Comparison of ENCODE assay signal across 12 cellular contexts in the genomic region with DNA sequence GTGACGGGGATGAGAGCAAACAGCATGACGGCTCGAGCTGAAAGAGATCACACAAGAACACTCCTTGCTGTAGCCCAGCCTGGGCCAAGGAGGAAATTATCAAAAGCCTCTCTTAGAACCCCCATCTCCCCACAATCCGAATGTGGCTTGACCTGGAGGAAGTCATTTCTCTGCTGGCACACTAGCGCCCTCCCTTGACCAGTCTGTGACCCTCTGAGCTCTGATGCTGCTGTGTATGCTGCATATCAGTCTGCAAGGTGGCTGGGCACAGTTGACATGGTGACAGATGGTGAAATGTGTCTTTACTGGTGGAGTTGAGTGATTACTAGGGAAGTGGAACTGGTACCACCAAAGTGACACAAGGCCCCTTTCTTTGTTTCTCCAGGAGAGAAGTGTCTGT. TPM values are rescaled to one million over a fixed set of nuclear protein-coding genes. Genes with fewer than 3 reads are reported as not detected.
DNase-seq lines count a peak whose midpoint lies in the region; ATAC-seq and TF ChIP-seq lines count a peak whose summit lies in the region.
"Had no signal": no experiment of that assay in that cellular context is flagged by ENCODE, and none has a peak within 500 bp of the region (broad histone marks: within the 10 kb centered on the region; RNA-seq: fewer than 3 reads in every experiment).

No MANE protein-coding gene starts in this region.

- H3K36me3 ChIP-seq in left ventricle myocardium inferior (no peaks in the 10 kb centered on the region), endodermal cell (ENCODE audit: control insufficient read depth, insufficient read depth, low read length) (no peaks in the 10 kb centered on the region)

- H3K9ac ChIP-seq in endodermal cell (ENCODE audit: extremely low read depth, low read length, poor library complexity, severe bottlenecking): no peak overlapping the region

- H3K36me3 Mint-ChIP-seq in endodermal cell (ENCODE audit: low read depth): no peaks in the 10 kb centered on the region
- H3K36me3 Mint-ChIP-seq in type B pancreatic cell: no peaks in the 10 kb centered on the region
- no peaks in the 10 kb centered on the region for H3K36me3 Mint-ChIP-seq in activated T-helper 2 cell treated with anti-CD3 and anti-CD28 coated beads, Interferon-gamma antibody, Interleukin-2, Interleukin-4, amounts not matched to agents 10 μg/mL and 5 μg/mL and 100 μg/mL, durations not matched to agents 14 hours and 24 hours and 36 hours (ENCODE audit: low read depth)

- H3K9me3 Mint-ChIP-seq in endodermal cell (no peaks in the 10 kb centered on the region), type B pancreatic cell (no peaks in the 10 kb centered on the region)
- no peaks in the 10 kb centered on the region for H3K9me3 Mint-ChIP-seq in activated T-helper 2 cell treated with anti-CD3 and anti-CD28 coated beads, Interferon-gamma antibody, Interleukin-2, Interleukin-4, amounts not matched to agents 10 μg/mL and 5 μg/mL and 100 μg/mL, durations not matched to agents 14 hours and 24 hours and 36 hours

- H3K27me3 Mint-ChIP-seq in endodermal cell (ENCODE audit: insufficient read depth) (peaks cover 44% of the 10 kb centered on the region), type B pancreatic cell (peaks cover 35% of the 10 kb centered on the region)
- H3K27me3 Mint-ChIP-seq in activated T-helper 2 cell treated with anti-CD3 and anti-CD28 coated beads, Interferon-gamma antibody, Interleukin-2, Interleukin-4, amounts not matched to agents 10 μg/mL and 5 μg/mL and 100 μg/mL, durations not matched to agents 14 hours and 24 hours and 36 hours (ENCODE audit: low read depth): peaks cover 26% of the 10 kb centered on the region

- H3K27ac Mint-ChIP-seq in endodermal cell (no peak overlapping the region), type B pancreatic cell (peak overlapping the region; percentile 55)
- no peak overlapping the region for H3K27ac Mint-ChIP-seq in activated T-helper 2 cell treated with anti-CD3 and anti-CD28 coated beads, Interferon-gamma antibody, Interleukin-2, Interleukin-4, amounts not matched to agents 10 μg/mL and 5 μg/mL and 100 μg/mL, durations not matched to agents 14 hours and 24 hours and 36 hours

- peak; percentile 29 for ATAC-seq in Right ventricle myocardium inferior

- WGBS in endodermal cell (ENCODE audit: insufficient coverage in 1 of 2, insufficient read length in 1 of 2), 2 experiments: 70 to 100% methylated on average over 1 to 5 of the region's 5 CpGs

- TF ChIP-seq CTCF in left ventricle myocardium inferior (IDR thresholded peaks at IDR 0.05; ENCODE audit: borderline replicate concordance) (no peak), endodermal cell (conservative IDR thresholded peaks at IDR 0.05) (peak; percentile 83), type B pancreatic cell (conservative IDR thresholded peaks at IDR 0.05) (peak; percentile 13)

- H3K9me3 ChIP-seq in left ventricle myocardium inferior (replicated peaks) (no peaks in the 10 kb centered on the region), endodermal cell (ENCODE audit: control insufficient read depth, low read length) (no peaks in the 10 kb centered on the region)

- H3K4me3 ChIP-seq in left ventricle myocardium inferior: no peak overlapping the region
- no peak overlapping the region for H3K4me3 ChIP-seq in endodermal cell (ENCODE audit: low read length)

- H3K4me1 ChIP-seq in left ventricle myocardium inferior (peaks cover 13% of the 10 kb centered on the region), endodermal cell (ENCODE audit: control insufficient read depth, insufficient read depth, low read length) (no peaks in the 10 kb centered on the region)

- DNase-seq in Right ventricle myocardium inferior (ENCODE audit: missing footprints) (no peak), left ventricle myocardium inferior (no peak), NAMALWA (ENCODE audit: low spot score) (peak; percentile 31), endodermal cell (peak; percentile 89), type B pancreatic cell (ENCODE audit: extremely low spot score, unreplicated experiment) (no peak), SHP77 (lab: John Stamatoyannopoulos, UW) (no peak), cerebellum (ENCODE audit: low spot score) (no peak)
- no peak for DNase-seq in activated T-helper 2 cell treated with anti-CD3 and anti-CD28 coated beads, Interferon-gamma antibody, Interleukin-2, Interleukin-4, amounts not matched to agents 10 μg/mL and 5 μg/mL and 100 μg/mL, durations not matched to agents 14 hours and 24 hours and 36 hours (ENCODE audit: low spot score)
- DNase-seq: CD4-positive, alpha-beta memory T cell; NCI-H1048; T-helper 2 cell had no signal

- H3K4me1 Mint-ChIP-seq in endodermal cell: peaks cover 7% of the 10 kb centered on the region
- H3K4me1 Mint-ChIP-seq in type B pancreatic cell (ENCODE audit: unreplicated experiment): peaks cover 6% of the 10 kb centered on the region
- no peaks in the 10 kb centered on the region for H3K4me1 Mint-ChIP-seq in activated T-helper 2 cell treated with anti-CD3 and anti-CD28 coated beads, Interferon-gamma antibody, Interleukin-2, Interleukin-4, amounts not matched to agents 10 μg/mL and 5 μg/mL and 100 μg/mL, durations not matched to agents 14 hours and 24 hours and 36 hours (ENCODE audit: low read depth)

- H3K27me3 ChIP-seq in left ventricle myocardium inferior (ENCODE audit: low read depth) (peaks cover 19% of the 10 kb centered on the region), endodermal cell (ENCODE audit: control insufficient read depth, insufficient read depth, low read length, poor library complexity, severe bottlenecking) (peaks cover 36% of the 10 kb centered on the region)

- H3K4me3 Mint-ChIP-seq in endodermal cell: no peak overlapping the region
- no peak overlapping the region for H3K4me3 Mint-ChIP-seq in type B pancreatic cell
- H3K4me3 Mint-ChIP-seq in activated T-helper 2 cell treated with anti-CD3 and anti-CD28 coated beads, Interferon-gamma antibody, Interleukin-2, Interleukin-4, amounts not matched to agents 10 μg/mL and 5 μg/mL and 100 μg/mL, durations not matched to agents 14 hours and 24 hours and 36 hours (ENCODE audit: low read depth): no peak overlapping the region
- H3K4me3 Mint-ChIP-seq: CD4-positive, alpha-beta memory T cell had no signal

- intact Hi-C loops in Right ventricle myocardium inferior (cut with DNase I): no loop called here
- intact Hi-C loops in left ventricle myocardium inferior (cut with micrococcal nuclease): no loop called here
- intact Hi-C loops in activated T-helper 2 cell treated with anti-CD3 and anti-CD28 coated beads, Interferon-gamma antibody, Interleukin-2, Interleukin-4, amounts not matched to agents 10 μg/mL and 5 μg/mL and 100 μg/mL, durations not matched to agents 14 hours and 24 hours and 36 hours (cut with micrococcal nuclease): no loop called here

- H3K27ac ChIP-seq in left ventricle myocardium inferior (replicated peaks) (no peak overlapping the region), endodermal cell (ENCODE audit: low read depth, low read length) (no peak overlapping the region)

RNA-seq across cellular contexts. Expression of gene SLC46A2, which starts 3.3 kb away (rescaled TPM):
- total RNA-seq in Right ventricle myocardium inferior (not detected), left ventricle myocardium inferior (not detected), endodermal cell (not detected), type B pancreatic cell (ENCODE audit: low replicate concordance) (0.14 TPM in 1 of 2 replicates, not detected in the other), cerebellum (0.73 TPM)
- not detected for polyA plus RNA-seq in endodermal cell (2013, experiment 1 of 2)
- not detected for polyA plus RNA-seq in endodermal cell (2013, experiment 2 of 2)
- total RNA-seq in activated T-helper 2 cell treated with anti-CD3 and anti-CD28 coated beads, Interferon-gamma antibody, Interleukin-2, Interleukin-4, amounts not matched to agents 10 μg/mL and 5 μg/mL and 100 μg/mL, durations not matched to agents 14 hours and 24 hours and 36 hours: not detected in 2 replicates
- total RNA-seq: CD4-positive, alpha-beta memory T cell; renal cortical epithelial cell had no signal
- polyA plus RNA-seq: CD4-positive, alpha-beta memory T cell had no signal

Comparison
In these comparisons a context has a peak if more than half of its experiments do, and no peak if none do; other contexts are left out.
1. DNase-seq: peak in NAMALWA (single experiment) and endodermal cell (single experiment); none in Right ventricle myocardium inferior (single experiment), left ventricle myocardium inferior (single experiment), type B pancreatic cell (single experiment), activated T-helper 2 cell treated with anti-CD3 and anti-CD28 coated beads, Interferon-gamma antibody, Interleukin-2, Interleukin-4, amounts not matched to agents 10 μg/mL and 5 μg/mL and 100 μg/mL, durations not matched to agents 14 hours and 24 hours and 36 hours (single experiment), SHP77 (0 of 2) and cerebellum (single experiment).